ENCODE assay signal across 8 cellular contexts in genomic region chr14:31024577-31025334, GRCh38. TPM values are rescaled to one million over a fixed set of nuclear protein-coding genes. Genes with fewer than 3 reads are reported as not detected.
DNase-seq lines count a peak whose midpoint lies in the region; ATAC-seq and TF ChIP-seq lines count a peak whose summit lies in the region.

No MANE protein-coding gene starts in this region.

- H3K4me3 ChIP-seq in DOHH2 (ENCODE audit: low read length) (peak overlapping the region; percentile 87), ectodermal cell (ENCODE audit: insufficient read depth, low read depth, low read length) (peak overlapping the region; percentile 97)

- no peaks in the 10 kb centered on the region for H3K9me2 ChIP-seq in DOHH2 (replicated peaks; ENCODE audit: control insufficient read depth, low read length)

- H3K27me3 Mint-ChIP-seq in naive thymus-derived CD8-positive, alpha-beta T cell: no peaks in the 10 kb centered on the region

- peak overlapping the region; percentile 88 for H3K4me2 ChIP-seq in DOHH2 (ENCODE audit: low read length)

- no peak for TF ChIP-seq CTCF in DOHH2 (IDR thresholded peaks at IDR 0.05; ENCODE audit: low read depth, low read length, poor library complexity, severe bottlenecking)

- H3F3A ChIP-seq in DOHH2 (ENCODE audit: control insufficient read depth, insufficient read depth): no peaks in the 10 kb centered on the region; the same call in 1 of the 2 replicates

- peak overlapping the region; percentile 85 to 97 (median 90) for H3K27ac Mint-ChIP-seq in naive thymus-derived CD8-positive, alpha-beta T cell

- H3K36me3 Mint-ChIP-seq in naive thymus-derived CD8-positive, alpha-beta T cell: peaks cover 0 to 14% (median 0%) of the 10 kb centered on the region in 3 donors

- H3K4me1 Mint-ChIP-seq in naive thymus-derived CD8-positive, alpha-beta T cell: peaks cover 33 to 58% (median 55%) of the 10 kb centered on the region in 4 donors

- peaks cover 35% of the 10 kb centered on the region for H3K36me3 ChIP-seq in DOHH2 (ENCODE audit: control insufficient read depth, low read length)
- H3K36me3 ChIP-seq in ectodermal cell (ENCODE audit: control insufficient read depth, insufficient read depth, low read length): peaks cover 3% of the 10 kb centered on the region

- H3K79me2 ChIP-seq in DOHH2 (ENCODE audit: control insufficient read depth, low read length): peaks cover 80% of the 10 kb centered on the region

- H3K4me3 Mint-ChIP-seq in naive thymus-derived CD8-positive, alpha-beta T cell: peak overlapping the region; percentile 89 to 99 (median 92)

- 14 to 20% methylated on average over 9 to 11 of the region's 11 CpGs for WGBS in ectodermal cell, 2 experiments

- H3K27me3 ChIP-seq in DOHH2 (ENCODE audit: control insufficient read depth, low read length) (no peaks in the 10 kb centered on the region), ectodermal cell (ENCODE audit: control insufficient read depth, insufficient read depth, low read length, poor library complexity, severe bottlenecking) (no peaks in the 10 kb centered on the region)

- H3K4me1 ChIP-seq in DOHH2 (ENCODE audit: control insufficient read depth, low read length) (peaks cover 28% of the 10 kb centered on the region), ectodermal cell (ENCODE audit: control insufficient read depth, insufficient read depth, low read length) (peaks cover 6% of the 10 kb centered on the region)

- POLR2A ChIA-PET in naive thymus-derived CD8-positive, alpha-beta T cell (lab: Charles Lee): interaction anchor here (0.6 to 5.4 kb wide), 4 partner anchors 40 to 1915 kb away, joined by 3 to 59 read pairs (median 8); partner anchors contain the start of genes HEATR5A and HECTD1

- no peaks in the 10 kb centered on the region for H3K9me3 Mint-ChIP-seq in naive thymus-derived CD8-positive, alpha-beta T cell

- DNase-seq in NCI-H226 (peak; percentile 7), 8988T (no peak)
- no peak for DNase-seq in naive thymus-derived CD8-positive, alpha-beta T cell
- no peak for DNase-seq in activated CD4-positive, alpha-beta T cell treated with anti-CD3 and anti-CD28 coated beads, Interleukin-2, amount 50 U/mL, for 4 hours

- H4K20me1 ChIP-seq in DOHH2 (ENCODE audit: control insufficient read depth, insufficient read depth, low read depth, low read length): 0 out of 2 replicates have a peak, but pooled peaks cover 6% of the 10 kb centered on the region

- H3K9me3 ChIP-seq in DOHH2 (ENCODE audit: control insufficient read depth, insufficient read depth, low read length) (no peaks in the 10 kb centered on the region), ectodermal cell (ENCODE audit: control insufficient read depth, low read length) (no peaks in the 10 kb centered on the region)

- no peak for ATAC-seq in naive thymus-derived CD8-positive, alpha-beta T cell
- ATAC-seq in GM21723 (IDR thresholded peaks at IDR 0.05; ENCODE audit: unreplicated experiment) (no peak), HG02852 (IDR thresholded peaks at IDR 0.05; ENCODE audit: unreplicated experiment) (no peak)

- H3K27ac ChIP-seq in DOHH2 (ENCODE audit: low read depth, low read length): peak overlapping the region; percentile 71
- H3K27ac ChIP-seq in ectodermal cell (ENCODE audit: insufficient read depth, low read depth, low read length, poor library complexity, severe bottlenecking): no peak overlapping the region

RNA-seq across cellular contexts. Expression of gene AP4S1, which starts 0.7 kb away (rescaled TPM):
- polyA plus RNA-seq in ectodermal cell (2013, experiment 1 of 4): 12.6 TPM
- polyA plus RNA-seq in ectodermal cell (2013, experiment 2 of 4): 17.5 TPM
- 10.5 TPM for polyA plus RNA-seq in ectodermal cell (2013, experiment 3 of 4)
- 9.4 TPM for polyA plus RNA-seq in ectodermal cell (2013, experiment 4 of 4)
- total RNA-seq in naive thymus-derived CD8-positive, alpha-beta T cell: 10 to 100 TPM; 19.2 to 22.2 TPM
- polyA plus RNA-seq in naive thymus-derived CD8-positive, alpha-beta T cell: 10 to 100 TPM in 1 of 3 donors, 1 to 10 TPM in 2; 6.1 to 11.1 (median 8.3) TPM

RNA-seq across cellular contexts. Expression of gene STRN3, which starts 1.4 kb away (rescaled TPM):
- polyA plus RNA-seq in ectodermal cell (2013, experiment 1 of 4): 48.0 TPM
- polyA plus RNA-seq in ectodermal cell (2013, experiment 2 of 4): 51.1 TPM
- polyA plus RNA-seq in ectodermal cell (2013, experiment 3 of 4): 38.1 TPM
- polyA plus RNA-seq in ectodermal cell (2013, experiment 4 of 4): 41.2 TPM
- total RNA-seq in naive thymus-derived CD8-positive, alpha-beta T cell: 10 to 100 TPM; 23.3 to 26.8 TPM
- polyA plus RNA-seq in naive thymus-derived CD8-positive, alpha-beta T cell: 1 to 10 TPM; 3.0 to 4.8 (median 3.2) TPM
